ENCODE assay signal across 8 cellular contexts in the genomic region with DNA sequence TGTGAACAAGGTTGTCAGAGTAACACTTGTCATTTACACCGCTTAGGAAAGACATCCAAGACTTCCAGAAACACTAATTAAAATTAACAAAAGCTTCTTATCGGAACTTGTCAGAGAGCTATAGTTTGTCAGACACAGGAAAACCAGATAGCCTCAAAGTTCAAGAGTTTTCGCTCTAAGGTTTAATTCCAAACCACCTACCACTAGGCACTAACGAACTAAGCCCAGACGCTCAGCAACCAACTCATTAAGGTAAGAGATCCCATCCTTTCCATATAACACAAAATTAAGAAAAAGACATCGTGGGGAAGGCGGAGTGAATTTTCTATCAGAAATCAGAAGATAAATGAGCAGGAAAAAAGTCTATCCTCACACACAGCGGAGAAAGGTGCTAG. TPM values are rescaled to one million over a fixed set of nuclear protein-coding genes. Genes with fewer than 3 reads are reported as not detected.
DNase-seq lines count a peak whose midpoint lies in the region; ATAC-seq and TF ChIP-seq lines count a peak whose summit lies in the region.

No MANE protein-coding gene starts in this region.

- ATAC-seq in HG02938 (IDR thresholded peaks at IDR 0.05; ENCODE audit: unreplicated experiment) (peak; percentile 14), gastroesophageal sphincter (no peak), GM18858 (IDR thresholded peaks at IDR 0.05; ENCODE audit: unreplicated experiment) (no peak)

- no peak for TF ChIP-seq EP300 in gastroesophageal sphincter (IDR thresholded peaks at IDR 0.05)

- no peaks in the 10 kb centered on the region for H3K9me3 Mint-ChIP-seq in T-helper 2 cell treated with Interferon-gamma antibody and Interleukin-4, amounts not matched to agents 5 μg/mL and 100 μg/mL, for 36 hours

- peak; percentile 4 for DNase-seq in stimulated activated CD4-positive, alpha-beta T cell treated with anti-CD3 and anti-CD28 coated beads, Interleukin-4, amount 100 ng/mL, for 24 hours
- no peak for DNase-seq in stimulated activated CD4-positive, alpha-beta T cell treated with anti-CD3 and anti-CD28 coated beads, Interleukin-12 subunit alpha, Interleukin-12 subunit beta, amount 100 ng/mL, for 4 hours
- DNase-seq in T-helper 2 cell treated with Interferon-gamma antibody and Interleukin-4, amounts not matched to agents 5 μg/mL and 100 μg/mL, for 36 hours (ENCODE audit: low spot score): no peak
- peak; percentile 8 for DNase-seq in renal cortical epithelial cell (ENCODE audit: low read depth)
- no peak for DNase-seq in activated CD8-positive, alpha-beta memory T cell treated with anti-CD3 and anti-CD28 coated beads for 24 hours

- no peaks in the 10 kb centered on the region for H3K27me3 Mint-ChIP-seq in T-helper 2 cell treated with Interferon-gamma antibody and Interleukin-4, amounts not matched to agents 5 μg/mL and 100 μg/mL, for 36 hours (ENCODE audit: low read depth)

- H3K27me3 ChIP-seq in gastroesophageal sphincter: no peaks in the 10 kb centered on the region

- H3K9me3 ChIP-seq in gastroesophageal sphincter: no peaks in the 10 kb centered on the region

- TF ChIP-seq POLR2A in gastroesophageal sphincter (IDR thresholded peaks at IDR 0.05): no peak

- peaks cover 27% of the 10 kb centered on the region for H3K4me1 Mint-ChIP-seq in T-helper 2 cell treated with Interferon-gamma antibody and Interleukin-4, amounts not matched to agents 5 μg/mL and 100 μg/mL, for 36 hours (ENCODE audit: low read depth)

- H3K27ac ChIP-seq in gastroesophageal sphincter: peak overlapping the region; percentile 44 to 89 (median 89)

- H3K27ac Mint-ChIP-seq in T-helper 2 cell treated with Interferon-gamma antibody and Interleukin-4, amounts not matched to agents 5 μg/mL and 100 μg/mL, for 36 hours: peak overlapping the region; percentile 97

- H3K36me3 Mint-ChIP-seq in T-helper 2 cell treated with Interferon-gamma antibody and Interleukin-4, amounts not matched to agents 5 μg/mL and 100 μg/mL, for 36 hours (ENCODE audit: low read depth): peaks cover 12% of the 10 kb centered on the region

- 1% methylated on average over 8 of the region's 8 CpGs for WGBS in gastroesophageal sphincter (ENCODE audit: low coverage in 1 of 2), 2 donors

- peaks cover 0 to 33% (median 3%) of the 10 kb centered on the region in 3 donors for H3K4me1 ChIP-seq in gastroesophageal sphincter

- H3K4me3 Mint-ChIP-seq in T-helper 2 cell treated with Interferon-gamma antibody and Interleukin-4, amounts not matched to agents 5 μg/mL and 100 μg/mL, for 36 hours: peak overlapping the region; percentile 98

- TF ChIP-seq CTCF in gastroesophageal sphincter (IDR thresholded peaks at IDR 0.05): no peak

- peak overlapping the region; percentile 76 to 89 for H3K4me3 ChIP-seq in gastroesophageal sphincter

- peaks cover 0 to 10% of the 10 kb centered on the region in 2 donors for H3K36me3 ChIP-seq in gastroesophageal sphincter

RNA-seq across cellular contexts. Expression of gene IMMP1L, which starts 0.4 kb away (rescaled TPM):
- total RNA-seq in gastroesophageal sphincter: 10 to 100 TPM in 3 of 4 donors, 1 to 10 TPM in 1; 3.9 to 38.6 (median 21.2) TPM
- total RNA-seq in renal cortical epithelial cell: 10.6 and 11.6 TPM in 2 replicates

RNA-seq across cellular contexts. Expression of gene ELP4, which starts 0.6 kb away (rescaled TPM):
- total RNA-seq in gastroesophageal sphincter (10 to 100 TPM; 20.6 to 33.8 (median 31.6) TPM), renal cortical epithelial cell (22.4 and 29.7 TPM in 2 replicates)

Comparison
In these comparisons a context has a peak if more than half of its experiments do, and no peak if none do; other contexts are left out.
1. DNase-seq: peak in stimulated activated CD4-positive, alpha-beta T cell treated with anti-CD3 and anti-CD28 coated beads, Interleukin-4, amount 100 ng/mL, for 24 hours (single experiment) and renal cortical epithelial cell (single experiment); none in stimulated activated CD4-positive, alpha-beta T cell treated with anti-CD3 and anti-CD28 coated beads, Interleukin-12 subunit alpha, Interleukin-12 subunit beta, amount 100 ng/mL, for 4 hours (single experiment), T-helper 2 cell treated with Interferon-gamma antibody and Interleukin-4, amounts not matched to agents 5 μg/mL and 100 μg/mL, for 36 hours (single experiment) and activated CD8-positive, alpha-beta memory T cell treated with anti-CD3 and anti-CD28 coated beads for 24 hours (single experiment).